Comparison of ENCODE assay signal across 1 cellular context in the genomic region with DNA sequence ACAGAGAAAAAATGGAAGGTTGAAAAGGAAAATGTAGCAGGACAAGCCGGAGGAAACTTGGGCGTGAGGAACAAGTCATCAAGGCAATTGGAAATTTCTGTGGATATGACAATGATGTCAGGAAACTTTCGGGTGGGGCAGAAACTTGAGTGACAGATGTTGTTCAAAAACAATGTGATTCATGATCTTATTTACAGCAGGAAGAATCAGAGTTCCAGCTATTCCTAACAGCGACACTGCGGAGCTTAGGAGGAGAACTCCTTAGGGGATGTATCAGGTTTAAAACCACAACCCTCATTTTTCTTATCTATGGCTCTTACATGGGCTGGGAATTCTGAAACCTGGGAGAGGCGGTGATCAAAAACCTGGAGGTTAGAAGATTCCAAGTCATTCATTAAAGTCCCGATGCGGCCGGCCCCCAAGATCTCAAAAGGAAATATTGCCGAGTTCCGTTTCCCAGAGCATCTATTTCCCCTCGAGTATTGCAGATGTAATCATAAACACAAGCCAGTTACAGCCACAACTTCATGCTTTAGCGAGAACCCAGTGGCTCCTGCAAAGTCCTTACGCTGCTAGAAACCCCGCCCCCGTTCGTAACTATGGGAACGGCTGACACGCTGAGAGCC.
TF ChIP-seq lines count a peak whose summit lies in the region.

No MANE protein-coding gene starts in this region.

TF ChIP-seq in GM23338, 12 proteins besides CTCF, POLR2A, EP300 and RAD21 (continued from another document):
- TF ChIP-seq, protein P1, sequence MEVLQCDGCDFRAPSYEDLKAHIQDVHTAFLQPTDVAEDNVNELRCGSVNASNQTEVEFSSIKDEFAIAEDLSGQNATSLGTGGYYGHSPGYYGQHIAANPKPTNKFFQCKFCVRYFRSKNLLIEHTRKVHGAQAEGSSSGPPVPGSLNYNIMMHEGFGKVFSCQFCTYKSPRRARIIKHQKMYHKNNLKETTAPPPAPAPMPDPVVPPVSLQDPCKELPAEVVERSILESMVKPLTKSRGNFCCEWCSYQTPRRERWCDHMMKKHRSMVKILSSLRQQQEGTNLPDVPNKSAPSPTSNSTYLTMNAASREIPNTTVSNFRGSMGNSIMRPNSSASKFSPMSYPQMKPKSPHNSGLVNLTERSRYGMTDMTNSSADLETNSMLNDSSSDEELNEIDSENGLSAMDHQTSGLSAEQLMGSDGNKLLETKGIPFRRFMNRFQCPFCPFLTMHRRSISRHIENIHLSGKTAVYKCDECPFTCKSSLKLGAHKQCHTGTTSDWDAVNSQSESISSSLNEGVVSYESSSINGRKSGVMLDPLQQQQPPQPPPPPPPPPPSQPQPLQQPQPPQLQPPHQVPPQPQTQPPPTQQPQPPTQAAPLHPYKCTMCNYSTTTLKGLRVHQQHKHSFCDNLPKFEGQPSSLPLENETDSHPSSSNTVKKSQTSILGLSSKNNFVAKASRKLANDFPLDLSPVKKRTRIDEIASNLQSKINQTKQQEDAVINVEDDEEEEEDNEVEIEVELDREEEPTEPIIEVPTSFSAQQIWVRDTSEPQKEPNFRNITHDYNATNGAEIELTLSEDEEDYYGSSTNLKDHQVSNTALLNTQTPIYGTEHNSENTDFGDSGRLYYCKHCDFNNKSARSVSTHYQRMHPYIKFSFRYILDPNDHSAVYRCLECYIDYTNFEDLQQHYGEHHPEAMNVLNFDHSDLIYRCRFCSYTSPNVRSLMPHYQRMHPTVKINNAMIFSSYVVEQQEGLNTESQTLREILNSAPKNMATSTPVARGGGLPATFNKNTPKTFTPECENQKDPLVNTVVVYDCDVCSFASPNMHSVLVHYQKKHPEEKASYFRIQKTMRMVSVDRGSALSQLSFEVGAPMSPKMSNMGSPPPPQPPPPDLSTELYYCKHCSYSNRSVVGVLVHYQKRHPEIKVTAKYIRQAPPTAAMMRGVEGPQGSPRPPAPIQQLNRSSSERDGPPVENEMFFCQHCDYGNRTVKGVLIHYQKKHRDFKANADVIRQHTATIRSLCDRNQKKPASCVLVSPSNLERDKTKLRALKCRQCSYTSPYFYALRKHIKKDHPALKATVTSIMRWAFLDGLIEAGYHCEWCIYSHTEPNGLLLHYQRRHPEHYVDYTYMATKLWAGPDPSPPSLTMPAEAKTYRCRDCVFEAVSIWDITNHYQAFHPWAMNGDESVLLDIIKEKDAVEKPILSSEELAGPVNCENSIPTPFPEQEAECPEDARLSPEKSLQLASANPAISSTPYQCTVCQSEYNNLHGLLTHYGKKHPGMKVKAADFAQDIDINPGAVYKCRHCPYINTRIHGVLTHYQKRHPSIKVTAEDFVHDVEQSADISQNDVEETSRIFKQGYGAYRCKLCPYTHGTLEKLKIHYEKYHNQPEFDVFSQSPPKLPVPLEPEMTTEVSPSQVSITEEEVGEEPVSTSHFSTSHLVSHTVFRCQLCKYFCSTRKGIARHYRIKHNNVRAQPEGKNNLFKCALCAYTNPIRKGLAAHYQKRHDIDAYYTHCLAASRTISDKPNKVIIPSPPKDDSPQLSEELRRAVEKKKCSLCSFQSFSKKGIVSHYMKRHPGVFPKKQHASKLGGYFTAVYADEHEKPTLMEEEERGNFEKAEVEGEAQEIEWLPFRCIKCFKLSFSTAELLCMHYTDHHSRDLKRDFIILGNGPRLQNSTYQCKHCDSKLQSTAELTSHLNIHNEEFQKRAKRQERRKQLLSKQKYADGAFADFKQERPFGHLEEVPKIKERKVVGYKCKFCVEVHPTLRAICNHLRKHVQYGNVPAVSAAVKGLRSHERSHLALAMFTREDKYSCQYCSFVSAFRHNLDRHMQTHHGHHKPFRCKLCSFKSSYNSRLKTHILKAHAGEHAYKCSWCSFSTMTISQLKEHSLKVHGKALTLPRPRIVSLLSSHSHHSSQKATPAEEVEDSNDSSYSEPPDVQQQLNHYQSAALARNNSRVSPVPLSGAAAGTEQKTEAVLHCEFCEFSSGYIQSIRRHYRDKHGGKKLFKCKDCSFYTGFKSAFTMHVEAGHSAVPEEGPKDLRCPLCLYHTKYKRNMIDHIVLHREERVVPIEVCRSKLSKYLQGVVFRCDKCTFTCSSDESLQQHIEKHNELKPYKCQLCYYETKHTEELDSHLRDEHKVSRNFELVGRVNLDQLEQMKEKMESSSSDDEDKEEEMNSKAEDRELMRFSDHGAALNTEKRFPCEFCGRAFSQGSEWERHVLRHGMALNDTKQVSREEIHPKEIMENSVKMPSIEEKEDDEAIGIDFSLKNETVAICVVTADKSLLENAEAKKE (CRISPR knock-in tag; IDR thresholded peaks at IDR 0.05): no peak
- no peak for TF ChIP-seq ZNF331 (CRISPR knock-in tag; IDR thresholded peaks at IDR 0.05; ENCODE audit: low read depth)
- no peak for TF ChIP-seq POLR2AphosphoS5 (IDR thresholded peaks at IDR 0.05; ENCODE audit: low read depth)
